ENCODE assay signal across 1 cellular context in the genomic region with DNA sequence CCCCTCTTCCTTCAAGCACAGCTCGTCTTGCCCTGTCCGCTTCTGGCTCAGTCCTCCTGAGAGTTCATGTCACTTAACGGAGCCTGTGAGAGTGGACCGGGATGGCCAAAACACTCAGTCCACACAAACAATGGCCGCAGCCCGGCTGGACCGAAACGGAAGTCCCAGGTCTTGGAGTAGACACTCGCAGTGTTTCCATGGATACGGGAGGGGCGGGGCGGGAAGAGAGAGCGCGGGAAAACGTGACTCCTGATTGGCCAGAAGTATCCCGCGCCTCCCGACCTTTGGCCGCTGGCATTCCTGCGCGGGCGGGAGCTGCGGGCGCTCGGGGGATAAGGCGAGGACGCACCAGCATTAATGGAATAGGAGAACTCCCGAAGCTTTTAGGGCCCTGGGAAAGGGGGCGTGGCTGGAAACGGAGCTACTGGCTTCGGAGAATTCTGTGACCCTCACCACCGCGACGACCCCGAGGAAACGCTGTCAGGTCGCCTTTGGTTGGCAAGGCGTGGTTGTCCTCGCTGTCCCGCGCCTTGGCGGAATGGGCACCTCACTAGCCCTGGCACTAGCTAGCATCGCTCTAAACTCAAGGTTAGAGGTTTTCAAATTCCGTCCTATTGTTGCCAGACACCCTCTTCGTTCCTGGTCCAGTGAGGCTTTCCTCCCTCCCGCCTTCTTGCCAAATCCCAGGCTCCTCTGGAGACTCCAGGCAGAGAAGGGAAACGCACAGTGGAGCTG.
TF ChIP-seq lines count a peak whose summit lies in the region.

A gene with protein sequence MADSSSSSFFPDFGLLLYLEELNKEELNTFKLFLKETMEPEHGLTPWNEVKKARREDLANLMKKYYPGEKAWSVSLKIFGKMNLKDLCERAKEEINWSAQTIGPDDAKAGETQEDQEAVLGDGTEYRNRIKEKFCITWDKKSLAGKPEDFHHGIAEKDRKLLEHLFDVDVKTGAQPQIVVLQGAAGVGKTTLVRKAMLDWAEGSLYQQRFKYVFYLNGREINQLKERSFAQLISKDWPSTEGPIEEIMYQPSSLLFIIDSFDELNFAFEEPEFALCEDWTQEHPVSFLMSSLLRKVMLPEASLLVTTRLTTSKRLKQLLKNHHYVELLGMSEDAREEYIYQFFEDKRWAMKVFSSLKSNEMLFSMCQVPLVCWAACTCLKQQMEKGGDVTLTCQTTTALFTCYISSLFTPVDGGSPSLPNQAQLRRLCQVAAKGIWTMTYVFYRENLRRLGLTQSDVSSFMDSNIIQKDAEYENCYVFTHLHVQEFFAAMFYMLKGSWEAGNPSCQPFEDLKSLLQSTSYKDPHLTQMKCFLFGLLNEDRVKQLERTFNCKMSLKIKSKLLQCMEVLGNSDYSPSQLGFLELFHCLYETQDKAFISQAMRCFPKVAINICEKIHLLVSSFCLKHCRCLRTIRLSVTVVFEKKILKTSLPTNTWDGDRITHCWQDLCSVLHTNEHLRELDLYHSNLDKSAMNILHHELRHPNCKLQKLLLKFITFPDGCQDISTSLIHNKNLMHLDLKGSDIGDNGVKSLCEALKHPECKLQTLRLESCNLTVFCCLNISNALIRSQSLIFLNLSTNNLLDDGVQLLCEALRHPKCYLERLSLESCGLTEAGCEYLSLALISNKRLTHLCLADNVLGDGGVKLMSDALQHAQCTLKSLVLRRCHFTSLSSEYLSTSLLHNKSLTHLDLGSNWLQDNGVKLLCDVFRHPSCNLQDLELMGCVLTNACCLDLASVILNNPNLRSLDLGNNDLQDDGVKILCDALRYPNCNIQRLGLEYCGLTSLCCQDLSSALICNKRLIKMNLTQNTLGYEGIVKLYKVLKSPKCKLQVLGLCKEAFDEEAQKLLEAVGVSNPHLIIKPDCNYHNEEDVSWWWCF (plus strand): TSS at position 297 of the 735 bp plus-strand sequence. CDS start 18,108 bp downstream, outside the sequence.
A gene (minus strand): TSS at position 164 of the 735 bp plus-strand sequence. CDS start 17,511 bp downstream, outside the sequence.

TF ChIP-seq in HepG2, 621 proteins besides CTCF, POLR2A, EP300 and RAD21 (continued from another document and continues in another):
- TF ChIP-seq, protein P1, sequence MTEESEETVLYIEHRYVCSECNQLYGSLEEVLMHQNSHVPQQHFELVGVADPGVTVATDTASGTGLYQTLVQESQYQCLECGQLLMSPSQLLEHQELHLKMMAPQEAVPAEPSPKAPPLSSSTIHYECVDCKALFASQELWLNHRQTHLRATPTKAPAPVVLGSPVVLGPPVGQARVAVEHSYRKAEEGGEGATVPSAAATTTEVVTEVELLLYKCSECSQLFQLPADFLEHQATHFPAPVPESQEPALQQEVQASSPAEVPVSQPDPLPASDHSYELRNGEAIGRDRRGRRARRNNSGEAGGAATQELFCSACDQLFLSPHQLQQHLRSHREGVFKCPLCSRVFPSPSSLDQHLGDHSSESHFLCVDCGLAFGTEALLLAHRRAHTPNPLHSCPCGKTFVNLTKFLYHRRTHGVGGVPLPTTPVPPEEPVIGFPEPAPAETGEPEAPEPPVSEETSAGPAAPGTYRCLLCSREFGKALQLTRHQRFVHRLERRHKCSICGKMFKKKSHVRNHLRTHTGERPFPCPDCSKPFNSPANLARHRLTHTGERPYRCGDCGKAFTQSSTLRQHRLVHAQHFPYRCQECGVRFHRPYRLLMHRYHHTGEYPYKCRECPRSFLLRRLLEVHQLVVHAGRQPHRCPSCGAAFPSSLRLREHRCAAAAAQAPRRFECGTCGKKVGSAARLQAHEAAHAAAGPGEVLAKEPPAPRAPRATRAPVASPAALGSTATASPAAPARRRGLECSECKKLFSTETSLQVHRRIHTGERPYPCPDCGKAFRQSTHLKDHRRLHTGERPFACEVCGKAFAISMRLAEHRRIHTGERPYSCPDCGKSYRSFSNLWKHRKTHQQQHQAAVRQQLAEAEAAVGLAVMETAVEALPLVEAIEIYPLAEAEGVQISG (CRISPR knock-in tag; IDR thresholded peaks at IDR 0.05): peak; percentile 60
- TF ChIP-seq, protein P2, sequence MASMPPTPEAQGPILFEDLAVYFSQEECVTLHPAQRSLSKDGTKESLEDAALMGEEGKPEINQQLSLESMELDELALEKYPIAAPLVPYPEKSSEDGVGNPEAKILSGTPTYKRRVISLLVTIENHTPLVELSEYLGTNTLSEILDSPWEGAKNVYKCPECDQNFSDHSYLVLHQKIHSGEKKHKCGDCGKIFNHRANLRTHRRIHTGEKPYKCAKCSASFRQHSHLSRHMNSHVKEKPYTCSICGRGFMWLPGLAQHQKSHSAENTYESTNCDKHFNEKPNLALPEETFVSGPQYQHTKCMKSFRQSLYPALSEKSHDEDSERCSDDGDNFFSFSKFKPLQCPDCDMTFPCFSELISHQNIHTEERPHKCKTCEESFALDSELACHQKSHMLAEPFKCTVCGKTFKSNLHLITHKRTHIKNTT (CRISPR knock-in tag; IDR thresholded peaks at IDR 0.05): no peak
- no peak for TF ChIP-seq MAFK (conservative IDR thresholded peaks at IDR 0.05 in 1 of 2, IDR thresholded peaks at IDR 0.05 in 1 of 2; ENCODE audit: low read length in 2 of 2)
- no peak for TF ChIP-seq JUN (CRISPR knock-in tag; IDR thresholded peaks at IDR 0.05)
- no peak for TF ChIP-seq PRMT3 (CRISPR knock-in tag; IDR thresholded peaks at IDR 0.05; ENCODE audit: borderline replicate concordance, low read depth)
- TF ChIP-seq RARG (CRISPR knock-in tag; IDR thresholded peaks at IDR 0.05; ENCODE audit: low read depth): no peak
- TF ChIP-seq ZZZ3 (CRISPR knock-in tag; IDR thresholded peaks at IDR 0.05; ENCODE audit: borderline replicate concordance): no peak
- no peak for TF ChIP-seq ZNF30 (CRISPR knock-in tag; IDR thresholded peaks at IDR 0.05)
- no peak for TF ChIP-seq ARNT (IDR thresholded peaks at IDR 0.05)
- TF ChIP-seq EED (CRISPR knock-in tag; IDR thresholded peaks at IDR 0.05): no peak
- TF ChIP-seq, protein P3, sequence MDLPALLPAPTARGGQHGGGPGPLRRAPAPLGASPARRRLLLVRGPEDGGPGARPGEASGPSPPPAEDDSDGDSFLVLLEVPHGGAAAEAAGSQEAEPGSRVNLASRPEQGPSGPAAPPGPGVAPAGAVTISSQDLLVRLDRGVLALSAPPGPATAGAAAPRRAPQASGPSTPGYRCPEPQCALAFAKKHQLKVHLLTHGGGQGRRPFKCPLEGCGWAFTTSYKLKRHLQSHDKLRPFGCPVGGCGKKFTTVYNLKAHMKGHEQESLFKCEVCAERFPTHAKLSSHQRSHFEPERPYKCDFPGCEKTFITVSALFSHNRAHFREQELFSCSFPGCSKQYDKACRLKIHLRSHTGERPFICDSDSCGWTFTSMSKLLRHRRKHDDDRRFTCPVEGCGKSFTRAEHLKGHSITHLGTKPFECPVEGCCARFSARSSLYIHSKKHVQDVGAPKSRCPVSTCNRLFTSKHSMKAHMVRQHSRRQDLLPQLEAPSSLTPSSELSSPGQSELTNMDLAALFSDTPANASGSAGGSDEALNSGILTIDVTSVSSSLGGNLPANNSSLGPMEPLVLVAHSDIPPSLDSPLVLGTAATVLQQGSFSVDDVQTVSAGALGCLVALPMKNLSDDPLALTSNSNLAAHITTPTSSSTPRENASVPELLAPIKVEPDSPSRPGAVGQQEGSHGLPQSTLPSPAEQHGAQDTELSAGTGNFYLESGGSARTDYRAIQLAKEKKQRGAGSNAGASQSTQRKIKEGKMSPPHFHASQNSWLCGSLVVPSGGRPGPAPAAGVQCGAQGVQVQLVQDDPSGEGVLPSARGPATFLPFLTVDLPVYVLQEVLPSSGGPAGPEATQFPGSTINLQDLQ (CRISPR knock-in tag; IDR thresholded peaks at IDR 0.05): no peak
- TF ChIP-seq MXD4 (CRISPR knock-in tag; IDR thresholded peaks at IDR 0.05): no peak
- TF ChIP-seq, protein P4, sequence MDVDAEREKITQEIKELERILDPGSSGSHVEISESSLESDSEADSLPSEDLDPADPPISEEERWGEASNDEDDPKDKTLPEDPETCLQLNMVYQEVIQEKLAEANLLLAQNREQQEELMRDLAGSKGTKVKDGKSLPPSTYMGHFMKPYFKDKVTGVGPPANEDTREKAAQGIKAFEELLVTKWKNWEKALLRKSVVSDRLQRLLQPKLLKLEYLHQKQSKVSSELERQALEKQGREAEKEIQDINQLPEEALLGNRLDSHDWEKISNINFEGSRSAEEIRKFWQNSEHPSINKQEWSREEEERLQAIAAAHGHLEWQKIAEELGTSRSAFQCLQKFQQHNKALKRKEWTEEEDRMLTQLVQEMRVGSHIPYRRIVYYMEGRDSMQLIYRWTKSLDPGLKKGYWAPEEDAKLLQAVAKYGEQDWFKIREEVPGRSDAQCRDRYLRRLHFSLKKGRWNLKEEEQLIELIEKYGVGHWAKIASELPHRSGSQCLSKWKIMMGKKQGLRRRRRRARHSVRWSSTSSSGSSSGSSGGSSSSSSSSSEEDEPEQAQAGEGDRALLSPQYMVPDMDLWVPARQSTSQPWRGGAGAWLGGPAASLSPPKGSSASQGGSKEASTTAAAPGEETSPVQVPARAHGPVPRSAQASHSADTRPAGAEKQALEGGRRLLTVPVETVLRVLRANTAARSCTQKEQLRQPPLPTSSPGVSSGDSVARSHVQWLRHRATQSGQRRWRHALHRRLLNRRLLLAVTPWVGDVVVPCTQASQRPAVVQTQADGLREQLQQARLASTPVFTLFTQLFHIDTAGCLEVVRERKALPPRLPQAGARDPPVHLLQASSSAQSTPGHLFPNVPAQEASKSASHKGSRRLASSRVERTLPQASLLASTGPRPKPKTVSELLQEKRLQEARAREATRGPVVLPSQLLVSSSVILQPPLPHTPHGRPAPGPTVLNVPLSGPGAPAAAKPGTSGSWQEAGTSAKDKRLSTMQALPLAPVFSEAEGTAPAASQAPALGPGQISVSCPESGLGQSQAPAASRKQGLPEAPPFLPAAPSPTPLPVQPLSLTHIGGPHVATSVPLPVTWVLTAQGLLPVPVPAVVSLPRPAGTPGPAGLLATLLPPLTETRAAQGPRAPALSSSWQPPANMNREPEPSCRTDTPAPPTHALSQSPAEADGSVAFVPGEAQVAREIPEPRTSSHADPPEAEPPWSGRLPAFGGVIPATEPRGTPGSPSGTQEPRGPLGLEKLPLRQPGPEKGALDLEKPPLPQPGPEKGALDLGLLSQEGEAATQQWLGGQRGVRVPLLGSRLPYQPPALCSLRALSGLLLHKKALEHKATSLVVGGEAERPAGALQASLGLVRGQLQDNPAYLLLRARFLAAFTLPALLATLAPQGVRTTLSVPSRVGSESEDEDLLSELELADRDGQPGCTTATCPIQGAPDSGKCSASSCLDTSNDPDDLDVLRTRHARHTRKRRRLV (CRISPR knock-in tag; IDR thresholded peaks at IDR 0.05): no peak
- peak; percentile 88 for TF ChIP-seq YY1 (IDR thresholded peaks at IDR 0.05; ENCODE audit: insufficient read depth, insufficient replicate concordance, low read depth, low read length)
- no peak for TF ChIP-seq SP140L (CRISPR knock-in tag; IDR thresholded peaks at IDR 0.05; ENCODE audit: borderline replicate concordance)
- TF ChIP-seq, protein P5, sequence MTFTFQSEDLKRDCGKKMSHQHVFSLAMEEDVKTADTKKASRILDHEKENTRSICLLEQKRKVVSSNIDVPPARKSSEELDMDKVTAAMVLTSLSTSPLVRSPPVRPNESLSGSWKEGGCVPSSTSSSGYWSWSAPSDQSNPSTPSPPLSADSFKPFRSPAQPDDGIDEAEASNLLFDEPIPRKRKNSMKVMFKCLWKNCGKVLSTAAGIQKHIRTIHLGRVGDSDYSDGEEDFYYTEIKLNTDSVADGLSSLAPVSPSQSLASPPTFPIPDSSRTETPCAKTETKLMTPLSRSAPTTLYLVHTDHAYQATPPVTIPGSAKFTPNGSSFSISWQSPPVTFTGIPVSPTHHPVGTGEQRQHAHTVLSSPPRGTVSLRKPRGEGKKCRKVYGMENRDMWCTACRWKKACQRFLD (CRISPR knock-in tag; IDR thresholded peaks at IDR 0.05; ENCODE audit: borderline replicate concordance): 0 out of 2 replicates have a peak, but pooled peaks have one; percentile 40
- no peak for TF ChIP-seq ZNF614 (CRISPR knock-in tag; IDR thresholded peaks at IDR 0.05; ENCODE audit: borderline replicate concordance)
- no peak for TF ChIP-seq NFKBIZ (CRISPR knock-in tag; IDR thresholded peaks at IDR 0.05)
- TF ChIP-seq ZNF547 (CRISPR knock-in tag; IDR thresholded peaks at IDR 0.05): 0 out of 2 replicates have a peak, but pooled peaks have one; percentile 35
- no peak for TF ChIP-seq ZNF292 (CRISPR knock-in tag; IDR thresholded peaks at IDR 0.05; ENCODE audit: borderline replicate concordance, low read depth)
- no peak for TF ChIP-seq TOE1 (CRISPR knock-in tag; IDR thresholded peaks at IDR 0.05)
- TF ChIP-seq, protein P6, sequence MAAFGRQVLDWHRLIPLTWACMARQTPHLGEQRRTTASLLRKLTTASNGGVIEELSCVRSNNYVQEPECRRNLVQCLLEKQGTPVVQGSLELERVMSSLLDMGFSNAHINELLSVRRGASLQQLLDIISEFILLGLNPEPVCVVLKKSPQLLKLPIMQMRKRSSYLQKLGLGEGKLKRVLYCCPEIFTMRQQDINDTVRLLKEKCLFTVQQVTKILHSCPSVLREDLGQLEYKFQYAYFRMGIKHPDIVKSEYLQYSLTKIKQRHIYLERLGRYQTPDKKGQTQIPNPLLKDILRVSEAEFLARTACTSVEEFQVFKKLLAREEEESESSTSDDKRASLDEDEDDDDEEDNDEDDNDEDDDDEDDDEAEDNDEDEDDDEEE (CRISPR knock-in tag; IDR thresholded peaks at IDR 0.05): no peak; the same call in 1 of the 2 replicates
- TF ChIP-seq HOXA5 (CRISPR knock-in tag; IDR thresholded peaks at IDR 0.05): no peak
- TF ChIP-seq ZNF343 (CRISPR knock-in tag; IDR thresholded peaks at IDR 0.05): no peak
- peak; percentile 71; the same call in 1 of the 2 replicates for TF ChIP-seq ZNF256 (CRISPR knock-in tag; conservative IDR thresholded peaks at IDR 0.05)
- TF ChIP-seq ZNF598 (CRISPR knock-in tag; IDR thresholded peaks at IDR 0.05; ENCODE audit: borderline replicate concordance): peak; percentile 68; the same call in 1 of the 2 replicates
- no peak for TF ChIP-seq ZNF644 (CRISPR knock-in tag; IDR thresholded peaks at IDR 0.05; ENCODE audit: low read depth)
- TF ChIP-seq, protein P7, sequence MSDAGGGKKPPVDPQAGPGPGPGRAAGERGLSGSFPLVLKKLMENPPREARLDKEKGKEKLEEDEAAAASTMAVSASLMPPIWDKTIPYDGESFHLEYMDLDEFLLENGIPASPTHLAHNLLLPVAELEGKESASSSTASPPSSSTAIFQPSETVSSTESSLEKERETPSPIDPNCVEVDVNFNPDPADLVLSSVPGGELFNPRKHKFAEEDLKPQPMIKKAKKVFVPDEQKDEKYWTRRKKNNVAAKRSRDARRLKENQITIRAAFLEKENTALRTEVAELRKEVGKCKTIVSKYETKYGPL (CRISPR knock-in tag; IDR thresholded peaks at IDR 0.05): no peak
- TF ChIP-seq ZNF746 (CRISPR knock-in tag; IDR thresholded peaks at IDR 0.05): no peak
- no peak for TF ChIP-seq JUND (CRISPR knock-in tag; IDR thresholded peaks at IDR 0.05)
- TF ChIP-seq, protein P8, sequence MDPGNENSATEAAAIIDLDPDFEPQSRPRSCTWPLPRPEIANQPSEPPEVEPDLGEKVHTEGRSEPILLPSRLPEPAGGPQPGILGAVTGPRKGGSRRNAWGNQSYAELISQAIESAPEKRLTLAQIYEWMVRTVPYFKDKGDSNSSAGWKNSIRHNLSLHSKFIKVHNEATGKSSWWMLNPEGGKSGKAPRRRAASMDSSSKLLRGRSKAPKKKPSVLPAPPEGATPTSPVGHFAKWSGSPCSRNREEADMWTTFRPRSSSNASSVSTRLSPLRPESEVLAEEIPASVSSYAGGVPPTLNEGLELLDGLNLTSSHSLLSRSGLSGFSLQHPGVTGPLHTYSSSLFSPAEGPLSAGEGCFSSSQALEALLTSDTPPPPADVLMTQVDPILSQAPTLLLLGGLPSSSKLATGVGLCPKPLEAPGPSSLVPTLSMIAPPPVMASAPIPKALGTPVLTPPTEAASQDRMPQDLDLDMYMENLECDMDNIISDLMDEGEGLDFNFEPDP (CRISPR knock-in tag; conservative IDR thresholded peaks at IDR 0.05): no peak
